In genomic region chr5:139795074-139796001, GRCh38 we compare ENCODE assay signal across 9 cellular contexts. TPM values are rescaled to one million over a fixed set of nuclear protein-coding genes. Genes with fewer than 3 reads are reported as not detected.
DNase-seq lines count a peak whose midpoint lies in the region; ATAC-seq, FAIRE-seq and TF ChIP-seq lines count a peak whose summit lies in the region.
"Had no signal": no experiment of that assay in that cellular context is flagged by ENCODE, and none has a peak within 500 bp of the region (broad histone marks: within the 10 kb centered on the region; RNA-seq: fewer than 3 reads in every experiment).

TSS of gene PSD2 (plus strand) at chr5:139795808. CDS start at chr5:139809441, 13,633 bp downstream.

- TF ChIP-seq CTCF in D721Med (IDR thresholded peaks at IDR 0.05; ENCODE audit: insufficient read depth, missing control alignments): no peak

- H3K9me2 ChIP-seq in Karpas-422 (replicated peaks; ENCODE audit: insufficient read depth, low read length): no peaks in the 10 kb centered on the region

- no peak for FAIRE-seq in D721Med (lab: Jason Lieb, UNC)
- FAIRE-seq in urothelium cell line (lab: Jason Lieb, UNC): no peak

- 0 out of 2 replicates have a peak, but pooled peaks cover 3% of the 10 kb centered on the region for H4K20me1 ChIP-seq in Karpas-422 (ENCODE audit: insufficient read depth, low read depth, low read length)

- in situ Hi-C loops in T47D (cut with HindIII; ENCODE audit: low pct_unique_long_range_greater_than_20kb, low sequenced_read_pairs): no loop called here

- no peaks in the 10 kb centered on the region for H3K27me3 ChIP-seq in Karpas-422 (ENCODE audit: low read length)

- no peak within 1 kb of the TSS for H3K4me3 ChIP-seq in Karpas-422 (ENCODE audit: low read length)

- no peak within 1 kb of the TSS for H3K4me2 ChIP-seq in Karpas-422 (ENCODE audit: low read depth, low read length, poor library complexity, severe bottlenecking)

- no peak within 1 kb of the TSS for H2AFZ ChIP-seq in Karpas-422 (ENCODE audit: low read length)

- no peaks in the 10 kb centered on the region for H3K9me3 ChIP-seq in Karpas-422 (ENCODE audit: low read length)

- no peaks in the 10 kb centered on the region for H3K79me2 ChIP-seq in Karpas-422 (ENCODE audit: low read length)

- H3K36me3 ChIP-seq in Karpas-422 (ENCODE audit: insufficient read depth, low read length): no peaks in the 10 kb centered on the region

- no peak for ATAC-seq in GM18505 (IDR thresholded peaks at IDR 0.05; ENCODE audit: unreplicated experiment)

- DNase-seq in D721Med (ENCODE audit: insufficient read length, low spot score) (peak; percentile 85), NCI-H146 treated with DMSO at 0.1 percent for 48 hours (lab: John Stamatoyannopoulos, UW; ENCODE audit: unreplicated experiment) (peak; percentile 8), T47D (ENCODE audit: low read depth in 1 of 2, low spot score in 1 of 2) (peak; percentile 41 to 50), medulla oblongata (ENCODE audit: extremely low spot score) (peak; percentile 46), urothelium cell line (ENCODE audit: low spot score) (peak; percentile 72), Karpas-422 (no peak), T-helper 2 cell (no peak)

- H3K27ac ChIP-seq in Karpas-422 (ENCODE audit: low read length): no peak within 1 kb of the TSS
- H3K27ac ChIP-seq: epithelial cell of prostate had no signal

- H3K4me1 ChIP-seq in Karpas-422 (ENCODE audit: low read length): no peaks in the 10 kb centered on the region

- no peak for TF ChIP-seq POLR2A in GM18505 (IDR thresholded peaks at IDR 0.05; ENCODE audit: borderline replicate concordance, extremely low read depth, insufficient read depth, insufficient read length)

- H3K9ac ChIP-seq in Karpas-422 (ENCODE audit: low read length): no peak within 1 kb of the TSS

RNA-seq across cellular contexts. Expression of gene PSD2, which starts in this region (rescaled TPM):
- not detected in 2 replicates for total RNA-seq in Karpas-422 (2014; rRNA removed; shearing (Covaris generic); ENCODE audit: low replicate concordance)

Comparison
In these comparisons a context has a peak if more than half of its experiments do, and no peak if none do; other contexts are left out.
1. DNase-seq: peak in D721Med (single experiment), NCI-H146 treated with DMSO at 0.1 percent for 48 hours (single experiment), T47D (2 of 2), medulla oblongata (single experiment) and urothelium cell line (single experiment); none in Karpas-422 (single experiment) and T-helper 2 cell (0 of 5).